1 cellular context compared by ENCODE assay signal in genomic region chr2:84613082-84613481, GRCh38.
TF ChIP-seq lines count a peak whose summit lies in the region.

No MANE protein-coding gene starts in this region.

TF ChIP-seq in HepG2, 621 proteins besides CTCF, POLR2A, EP300 and RAD21 (continued from another document and continues in another):
- TF ChIP-seq REST (IDR thresholded peaks at IDR 0.05; ENCODE audit: borderline replicate concordance in 1 of 2, low read depth in 1 of 2, low read length in 2 of 2), result no peak
- TF ChIP-seq ATF7 (IDR thresholded peaks at IDR 0.05), result 0 out of 2 replicates have a peak, but pooled peaks have one; percentile 1
- TF ChIP-seq ATF7 (CRISPR knock-in tag; IDR thresholded peaks at IDR 0.05), result no peak
- peak; percentile 97 for TF ChIP-seq TCF7 (IDR thresholded peaks at IDR 0.05; ENCODE audit: low read depth)
- TF ChIP-seq TRIM24 (CRISPR knock-in tag; IDR thresholded peaks at IDR 0.05), result 0 out of 2 replicates have a peak, but pooled peaks have one; percentile 53
- peak; percentile 84 for TF ChIP-seq KDM1A (CRISPR knock-in tag; IDR thresholded peaks at IDR 0.05)
- peak; percentile 80; the same call in 1 of the 2 replicates for TF ChIP-seq ZSCAN5A (CRISPR knock-in tag; IDR thresholded peaks at IDR 0.05; ENCODE audit: borderline replicate concordance)
- peak; percentile 96 for TF ChIP-seq ARID5B (CRISPR knock-in tag; IDR thresholded peaks at IDR 0.05)
- TF ChIP-seq JUN (CRISPR knock-in tag; IDR thresholded peaks at IDR 0.05), result peak; percentile 86
- 0 out of 2 replicates have a peak, but pooled peaks have one; percentile 33 for TF ChIP-seq ZBTB43 (CRISPR knock-in tag; conservative IDR thresholded peaks at IDR 0.05)
- TF ChIP-seq ZGPAT (CRISPR knock-in tag; IDR thresholded peaks at IDR 0.05), result peak; percentile 46; the same call in 1 of the 2 replicates
- no peak for TF ChIP-seq HOXA9 (CRISPR knock-in tag; IDR thresholded peaks at IDR 0.05; ENCODE audit: borderline replicate concordance)
- TF ChIP-seq GABPA (IDR thresholded peaks at IDR 0.05; ENCODE audit: low read depth, low read length), result no peak
- no peak for TF ChIP-seq GABPA (CRISPR knock-in tag; IDR thresholded peaks at IDR 0.05; ENCODE audit: low read depth)
- TF ChIP-seq SAP130 (CRISPR knock-in tag; IDR thresholded peaks at IDR 0.05; ENCODE audit: low read depth), result peak; percentile 44; the same call in 1 of the 2 replicates
- TF ChIP-seq HOXA3 (CRISPR knock-in tag; IDR thresholded peaks at IDR 0.05), result peak; percentile 33; the same call in 1 of the 2 replicates
- peak; percentile 84 for TF ChIP-seq CEBPG (CRISPR knock-in tag; IDR thresholded peaks at IDR 0.05)
- TF ChIP-seq TEAD3 (CRISPR knock-in tag; optimal IDR thresholded peaks at IDR 0.05; ENCODE audit: borderline replicate concordance), result peak; percentile 95
- TF ChIP-seq ZNF33B (CRISPR knock-in tag; IDR thresholded peaks at IDR 0.05), result no peak
- TF ChIP-seq NCOA1 (CRISPR knock-in tag; IDR thresholded peaks at IDR 0.05), result no peak
- 0 out of 2 replicates have a peak, but pooled peaks have one; percentile 32 for TF ChIP-seq ARID3A (IDR thresholded peaks at IDR 0.05; ENCODE audit: low read depth, low read length)
- TF ChIP-seq MTERF4 (CRISPR knock-in tag; IDR thresholded peaks at IDR 0.05), result no peak
- 0 out of 2 replicates have a peak, but pooled peaks have one; percentile 22 for TF ChIP-seq ZBTB7B (CRISPR knock-in tag; IDR thresholded peaks at IDR 0.05)
- TF ChIP-seq DPF2 (CRISPR knock-in tag; IDR thresholded peaks at IDR 0.05; ENCODE audit: borderline replicate concordance, low read depth), result peak; percentile 44; the same call in 1 of the 2 replicates
- peak; percentile 92 for TF ChIP-seq FOSL1 (CRISPR knock-in tag; IDR thresholded peaks at IDR 0.05; ENCODE audit: borderline replicate concordance)
- 0 out of 2 replicates have a peak, but pooled peaks have one; percentile 28 for TF ChIP-seq ZNF564 (CRISPR knock-in tag; IDR thresholded peaks at IDR 0.05)
- TF ChIP-seq ASH2L (IDR thresholded peaks at IDR 0.05; ENCODE audit: insufficient read length, low read depth, low read length), result peak; percentile 64
- peak; percentile 85 for TF ChIP-seq LCORL (IDR thresholded peaks at IDR 0.05)
- no peak for TF ChIP-seq LCORL (CRISPR knock-in tag; IDR thresholded peaks at IDR 0.05)
- no peak for TF ChIP-seq TP53 (CRISPR knock-in tag; conservative IDR thresholded peaks at IDR 0.05)
- no peak for TF ChIP-seq FOXP1 (IDR thresholded peaks at IDR 0.05)
- peak; percentile 41; the same call in 1 of the 2 replicates for TF ChIP-seq FOXP1 (CRISPR knock-in tag; IDR thresholded peaks at IDR 0.05)
- peak; percentile 41; the same call in 1 of the 2 replicates for TF ChIP-seq RARA (CRISPR knock-in tag; IDR thresholded peaks at IDR 0.05)
- TF ChIP-seq ISL2 (CRISPR knock-in tag; IDR thresholded peaks at IDR 0.05), result peak; percentile 88
- TF ChIP-seq SSRP1 (CRISPR knock-in tag; IDR thresholded peaks at IDR 0.05), result no peak
- peak; percentile 79 for TF ChIP-seq ELF3 (CRISPR knock-in tag; IDR thresholded peaks at IDR 0.05)
- no peak for TF ChIP-seq RCOR2 (CRISPR knock-in tag; IDR thresholded peaks at IDR 0.05)
- TF ChIP-seq SOX6 (IDR thresholded peaks at IDR 0.05), result no peak
- TF ChIP-seq SOX6 (CRISPR knock-in tag; IDR thresholded peaks at IDR 0.05), result peak; percentile 96
- 0 out of 2 replicates have a peak, but pooled peaks have one; percentile 32 for TF ChIP-seq SP5 (CRISPR knock-in tag; IDR thresholded peaks at IDR 0.05; ENCODE audit: borderline replicate concordance, low read depth)
- TF ChIP-seq NCOR1 (IDR thresholded peaks at IDR 0.05; ENCODE audit: borderline replicate concordance, low read length), result peak; percentile 27; the same call in 1 of the 2 replicates
- peak; percentile 87 for TF ChIP-seq FOXA3 (CRISPR knock-in tag; IDR thresholded peaks at IDR 0.05)
- peak; percentile 51; the same call in 1 of the 2 replicates for TF ChIP-seq PAXIP1 (CRISPR knock-in tag; conservative IDR thresholded peaks at IDR 0.05)
- TF ChIP-seq ZNF12 (CRISPR knock-in tag; IDR thresholded peaks at IDR 0.05), result peak; percentile 78; the same call in 1 of the 2 replicates
